In the genomic region with DNA sequence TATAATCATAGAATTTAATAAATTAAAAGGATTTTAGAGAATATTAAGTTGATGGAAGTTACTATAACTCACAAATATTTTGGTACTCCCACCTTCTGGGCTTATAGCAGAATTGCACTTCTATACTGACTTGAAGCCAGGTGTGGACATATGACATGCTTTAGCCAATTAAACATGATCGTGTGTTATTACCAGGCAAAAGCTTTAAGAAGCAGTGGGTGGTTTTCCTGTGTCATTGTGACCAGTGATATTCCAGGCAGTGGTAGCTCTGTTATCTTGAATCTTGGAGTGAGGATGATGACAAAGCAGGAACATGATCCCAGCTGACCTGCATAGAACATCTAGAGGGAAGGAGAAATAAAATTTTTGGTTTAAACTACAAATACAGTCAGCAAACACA, we compare ENCODE assay signal across 9 cellular contexts.
DNase-seq lines count a peak whose midpoint lies in the region; ATAC-seq, FAIRE-seq and TF ChIP-seq lines count a peak whose summit lies in the region.
"Had no signal": no experiment of that assay in that cellular context is flagged by ENCODE, and none has a peak within 500 bp of the region (broad histone marks: within the 10 kb centered on the region; RNA-seq: fewer than 3 reads in every experiment).

No MANE protein-coding gene starts in this region.

- H3K27ac ChIP-seq in GM12878 (ENCODE audit: control insufficient read depth, insufficient read depth): no peak overlapping the region
- H3K27ac ChIP-seq: BLaER1 had no signal

- H3K9me3 ChIP-seq in GM12878 (replicated peaks; ENCODE audit: control insufficient read depth, insufficient read depth, low read length): no peaks in the 10 kb centered on the region
- H3K9me3 ChIP-seq: BLaER1 had no signal

- no peaks in the 10 kb centered on the region for H4K20me1 ChIP-seq in GM12878 (ENCODE audit: control insufficient read depth, insufficient read depth)
- H4K20me1 ChIP-seq: BLaER1 had no signal

- H3K4me3 ChIP-seq in GM12878: no peak overlapping the region
- H3K4me3 ChIP-seq: BLaER1 had no signal

- ATAC-seq in GM12878: peak; percentile 65
- no peak for ATAC-seq in HG03108 (IDR thresholded peaks at IDR 0.05; ENCODE audit: unreplicated experiment)
- ATAC-seq in HG03097 (IDR thresholded peaks at IDR 0.05; ENCODE audit: low FRiP score, unreplicated experiment): no peak

- peak; percentile 10 for DNase-seq in NCI-H1105 treated with DMSO at 0.1 percent for 48 hours (lab: John Stamatoyannopoulos, UW)
- DNase-seq in NCI-H1105 (lab: John Stamatoyannopoulos, UW): no peak
- peak; percentile 1 for DNase-seq in HuH-7 (ENCODE audit: low spot score)
- DNase-seq in GM12878 (ENCODE audit: low read depth, low spot score): no peak
- DNase-seq in NCI-H2029 (lab: John Stamatoyannopoulos, UW): no peak

- H2AFZ ChIP-seq in GM12878 (ENCODE audit: control insufficient read depth, low read depth, low read length): no peak overlapping the region

- WGBS in GM12878 (ENCODE audit: insufficient coverage, insufficient replicate concordance, low lambda C conversion rate, missing lambda C conversion rate): 47% methylated on average over 1 of the region's 1 CpG

- in situ Hi-C loops in GM12878 (cut with MboI): no loop called here

- no peaks in the 10 kb centered on the region for H3K9me3 Mint-ChIP-seq in nephron

- no peaks in the 10 kb centered on the region for H3K27me3 Mint-ChIP-seq in nephron (ENCODE audit: low read depth)

- no peaks in the 10 kb centered on the region for H3K4me1 ChIP-seq in GM12878 (ENCODE audit: control insufficient read depth, insufficient read depth, low read length)

- H3K27ac Mint-ChIP-seq in nephron: peak overlapping the region in 2 of 3 experiments; percentile 35 to 57

- H3K9ac ChIP-seq in GM12878 (ENCODE audit: control insufficient read depth, insufficient read depth, low read length): no peak overlapping the region
- H3K9ac ChIP-seq: BLaER1 had no signal

- intact Hi-C loops in GM12878 (cut with micrococcal nuclease; ENCODE audit: unreplicated experiment): no loop called here

- no peak for FAIRE-seq in GM12878 (lab: Jason Lieb, UNC)

- no peaks in the 10 kb centered on the region for H3K79me2 ChIP-seq in GM12878 (ENCODE audit: control insufficient read depth, insufficient read depth, low read length)

- POLR2A ChIA-PET in GM12878 (lab: Charles Lee): interaction anchor here (0.6 kb wide), 1 partner anchor 401 kb away, joined by 5 read pairs; no protein-coding TSS in a partner anchor

- no peak overlapping the region for H3K4me2 ChIP-seq in GM12878 (ENCODE audit: control insufficient read depth, insufficient read depth)
- H3K4me2 ChIP-seq: BLaER1 had no signal

- H3K36me3 ChIP-seq in GM12878 (ENCODE audit: control insufficient read depth in 2 of 2, insufficient read depth in 2 of 2, low read length in 1 of 2): no peaks in the 10 kb centered on the region
- H3K36me3 ChIP-seq: BLaER1 had no signal

- CTCF ChIA-PET in GM12878 (lab: Yijun Ruan, JAX): no interaction called here

- H3K36me3 Mint-ChIP-seq in nephron (ENCODE audit: low read depth): no peaks in the 10 kb centered on the region

- peaks cover 11% of the 10 kb centered on the region for H3K4me1 Mint-ChIP-seq in nephron

- no peaks in the 10 kb centered on the region for H3K27me3 ChIP-seq in GM12878 (replicated peaks in 1 of 2; ENCODE audit: control insufficient read depth in 2 of 2, insufficient read depth in 2 of 2, low read length in 1 of 2)
- H3K27me3 ChIP-seq: BLaER1 had no signal

- H3K4me3 Mint-ChIP-seq in nephron: no peak overlapping the region

- TF ChIP-seq CTCF in GM12878 (IDR thresholded peaks at IDR 0.05 in 2 of 3, conservative IDR thresholded peaks at IDR 0.05 in 1 of 3; ENCODE audit: control insufficient read depth in 2 of 3, extremely low read depth in 1 of 3, insufficient read depth in 1 of 3, low read depth in 3 of 3, low read length in 3 of 3): no peak
- TF ChIP-seq CTCF in nephron (IDR thresholded peaks at IDR 0.05; ENCODE audit: unreplicated experiment in 3 of 3): peak; percentile 26 to 28 (median 27)

- RAD21 ChIA-PET in GM12878 (lab: Charles Lee; ENCODE audit: unreplicated experiment): no interaction called here

- SMC1A ChIA-PET in GM12878 (lab: Charles Lee; ENCODE audit: uncharacterized antibody, unreplicated experiment): interaction anchor here (0.6 kb wide), 1 partner anchor 298 kb away, joined by 4 read pairs; no protein-coding TSS in a partner anchor

- TF ChIP-seq RAD21 in GM12878 (IDR thresholded peaks at IDR 0.05; ENCODE audit: insufficient read depth, low read depth, low read length): 0 out of 2 replicates have a peak, but pooled peaks have one; percentile 16

- TF ChIP-seq EP300 in GM12878 (IDR thresholded peaks at IDR 0.05; ENCODE audit: borderline replicate concordance in 1 of 2, control insufficient read depth in 1 of 2, low read depth in 2 of 2, low read length in 2 of 2): no peak

- BruUV-seq in GM12878 (replicated peaks; lab: Mats Ljungman, UMichigan): no TSS peak

- TF ChIP-seq POLR2A in GM12878 (IDR thresholded peaks at IDR 0.05; ENCODE audit: low read depth, low read length): no peak

TF ChIP-seq in GM12878, 131 proteins besides CTCF, POLR2A, EP300 and RAD21:
- TF ChIP-seq BMI1 (IDR thresholded peaks at IDR 0.05; ENCODE audit: borderline replicate concordance) (no peak), SRF (IDR thresholded peaks at IDR 0.05; ENCODE audit: low read depth in 2 of 2, low read length in 2 of 2) (no peak), SMAD5 (IDR thresholded peaks at IDR 0.05; ENCODE audit: low read depth) (no peak), BRCA1 (IDR thresholded peaks at IDR 0.05; ENCODE audit: low read depth, low read length) (no peak), PKNOX1 (IDR thresholded peaks at IDR 0.05) (no peak), MTA2 (IDR thresholded peaks at IDR 0.05; ENCODE audit: low read depth) (no peak), CHD1 (IDR thresholded peaks at IDR 0.05; ENCODE audit: low read depth, low read length) (no peak), RAD51 (IDR thresholded peaks at IDR 0.05) (no peak), GABPA (IDR thresholded peaks at IDR 0.05; ENCODE audit: low read depth) (no peak), RELA (IDR thresholded peaks at IDR 0.05; ENCODE audit: borderline replicate concordance, partially characterized antibody) (no peak), ZNF217 (IDR thresholded peaks at IDR 0.05) (no peak)
- TF ChIP-seq, protein P1, sequence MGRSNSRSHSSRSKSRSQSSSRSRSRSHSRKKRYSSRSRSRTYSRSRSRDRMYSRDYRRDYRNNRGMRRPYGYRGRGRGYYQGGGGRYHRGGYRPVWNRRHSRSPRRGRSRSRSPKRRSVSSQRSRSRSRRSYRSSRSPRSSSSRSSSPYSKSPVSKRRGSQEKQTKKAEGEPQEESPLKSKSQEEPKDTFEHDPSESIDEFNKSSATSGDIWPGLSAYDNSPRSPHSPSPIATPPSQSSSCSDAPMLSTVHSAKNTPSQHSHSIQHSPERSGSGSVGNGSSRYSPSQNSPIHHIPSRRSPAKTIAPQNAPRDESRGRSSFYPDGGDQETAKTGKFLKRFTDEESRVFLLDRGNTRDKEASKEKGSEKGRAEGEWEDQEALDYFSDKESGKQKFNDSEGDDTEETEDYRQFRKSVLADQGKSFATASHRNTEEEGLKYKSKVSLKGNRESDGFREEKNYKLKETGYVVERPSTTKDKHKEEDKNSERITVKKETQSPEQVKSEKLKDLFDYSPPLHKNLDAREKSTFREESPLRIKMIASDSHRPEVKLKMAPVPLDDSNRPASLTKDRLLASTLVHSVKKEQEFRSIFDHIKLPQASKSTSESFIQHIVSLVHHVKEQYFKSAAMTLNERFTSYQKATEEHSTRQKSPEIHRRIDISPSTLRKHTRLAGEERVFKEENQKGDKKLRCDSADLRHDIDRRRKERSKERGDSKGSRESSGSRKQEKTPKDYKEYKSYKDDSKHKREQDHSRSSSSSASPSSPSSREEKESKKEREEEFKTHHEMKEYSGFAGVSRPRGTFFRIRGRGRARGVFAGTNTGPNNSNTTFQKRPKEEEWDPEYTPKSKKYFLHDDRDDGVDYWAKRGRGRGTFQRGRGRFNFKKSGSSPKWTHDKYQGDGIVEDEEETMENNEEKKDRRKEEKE (IDR thresholded peaks at IDR 0.05): no peak

Comparison
In these comparisons a context has a peak if more than half of its experiments do, and no peak if none do; other contexts are left out.
1. DNase-seq: peak in NCI-H1105 treated with DMSO at 0.1 percent for 48 hours (single experiment) and HuH-7 (single experiment); none in NCI-H1105 (single experiment), GM12878 (single experiment) and NCI-H2029 (single experiment).
2. CTCF ChIP-seq: peak in nephron (3 of 3); none in GM12878 (0 of 3).